ENCODE assay signal across 9 cellular contexts in the genomic region with DNA sequence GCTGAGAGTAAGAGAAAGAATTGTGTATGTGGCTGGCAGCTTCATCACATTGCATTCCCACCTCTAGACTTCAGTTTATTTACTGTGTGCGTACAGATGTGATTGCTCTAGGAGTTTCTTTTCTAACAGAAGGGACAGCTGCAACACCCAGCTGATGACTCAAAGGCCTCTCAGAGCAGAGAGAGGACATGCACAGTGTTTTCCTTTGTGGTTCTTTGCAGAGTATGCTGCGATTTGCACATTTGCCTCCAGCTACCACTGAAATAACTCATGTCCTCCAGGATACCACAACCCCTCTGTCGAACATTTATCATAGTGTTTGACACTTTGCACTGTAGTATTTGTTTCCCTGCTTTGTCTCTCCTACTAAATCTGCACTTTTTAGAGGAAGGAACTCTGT.
DNase-seq lines count a peak whose midpoint lies in the region; ATAC-seq and TF ChIP-seq lines count a peak whose summit lies in the region.
"Had no signal": no experiment of that assay in that cellular context is flagged by ENCODE, and none has a peak within 500 bp of the region (broad histone marks: within the 10 kb centered on the region; RNA-seq: fewer than 3 reads in every experiment).

No MANE protein-coding gene starts in this region.

- TF ChIP-seq CTCF in GM23338 (conservative IDR thresholded peaks at IDR 0.05; ENCODE audit: low read depth in 2 of 2) = no peak
- no peak for TF ChIP-seq CTCF in PC-3 (conservative IDR thresholded peaks at IDR 0.05; ENCODE audit: low read depth, low read length)
- TF ChIP-seq CTCF in fibroblast of lung (conservative IDR thresholded peaks at IDR 0.05 in 1 of 2, IDR thresholded peaks at IDR 0.05 in 1 of 2; ENCODE audit: low read depth in 1 of 2, low read length in 2 of 2) = no peak

- H3K4me2 ChIP-seq in GM23338 = no peak overlapping the region
- H3K4me2 ChIP-seq in PC-3 (ENCODE audit: low read length) = peak overlapping the region; percentile 55
- no peak overlapping the region for H3K4me2 ChIP-seq in fibroblast of lung (ENCODE audit: extremely low read depth, insufficient read depth, low read length)

- peaks cover 11% of the 10 kb centered on the region; the same call in 2 of the 3 replicates for H3K4me1 Mint-ChIP-seq in GM23338

- H4K20me1 ChIP-seq in GM23338 (replicated peaks; ENCODE audit: insufficient read depth) = no peaks in the 10 kb centered on the region
- H4K20me1 ChIP-seq in PC-3 (ENCODE audit: low read length) = no peaks in the 10 kb centered on the region
- H4K20me1 ChIP-seq in fibroblast of lung (ENCODE audit: control insufficient read depth, extremely low read depth, insufficient read depth, low read length) = no peaks in the 10 kb centered on the region

- CTCF ChIA-PET in PC-3 (lab: Charles Lee) = no interaction called here

- H3K36me3 ChIP-seq in GM23338 (ENCODE audit: insufficient read depth) (no peaks in the 10 kb centered on the region), PC-3 (ENCODE audit: low read depth, low read length) (no peaks in the 10 kb centered on the region), fibroblast of lung (ENCODE audit: control insufficient read depth, insufficient read depth, low read length) (no peaks in the 10 kb centered on the region)

- intact Hi-C loops in PC-3 (cut with micrococcal nuclease) (no loop called here), sciatic nerve (cut with DNase I) (no loop called here)

- ATAC-seq in GM23338 = no peak
- peak; percentile 91 for ATAC-seq in PC-3
- peak; percentile 67 for ATAC-seq in sciatic nerve
- no peak for ATAC-seq in GM19467 (IDR thresholded peaks at IDR 0.05; ENCODE audit: unreplicated experiment)
- no peak for ATAC-seq in GM19351 (IDR thresholded peaks at IDR 0.05; ENCODE audit: unreplicated experiment)
- no peak for ATAC-seq in GM19397 (IDR thresholded peaks at IDR 0.05; ENCODE audit: unreplicated experiment)

- H3K27ac ChIP-seq in GM23338 (ENCODE audit: low read depth) (no peak overlapping the region), PC-3 (ENCODE audit: low read length) (peak overlapping the region; percentile 38), fibroblast of lung (ENCODE audit: insufficient read depth, low read length) (no peak overlapping the region)

- no peak for DNase-seq in GM23338 (ENCODE audit: low spot score)
- peak; percentile 79 for DNase-seq in PC-3
- peak; percentile 47 to 96 for DNase-seq in fibroblast of lung (ENCODE audit: low read depth in 2 of 2)
- no peak for DNase-seq in sciatic nerve (ENCODE audit: low spot score)
- DNase-seq: Caco-2, NCI-H1048 had no signal

- H3K9me3 Mint-ChIP-seq in GM23338 = no peaks in the 10 kb centered on the region

- no peaks in the 10 kb centered on the region for H3K36me3 Mint-ChIP-seq in GM23338 (ENCODE audit: low read depth)

- H3K27me3 ChIP-seq in GM23338 (ENCODE audit: insufficient read depth) (no peaks in the 10 kb centered on the region), PC-3 (ENCODE audit: low read length) (no peaks in the 10 kb centered on the region), fibroblast of lung (ENCODE audit: control insufficient read depth, insufficient read depth, low read length) (no peaks in the 10 kb centered on the region)

- H3K27ac Mint-ChIP-seq in GM23338 = no peak overlapping the region

- POLR2A ChIA-PET in PC-3 (lab: Charles Lee; ENCODE audit: unreplicated experiment) = no interaction called here

- H3K79me2 ChIP-seq in GM23338 (replicated peaks; ENCODE audit: insufficient read depth) = no peaks in the 10 kb centered on the region
- H3K79me2 ChIP-seq in PC-3 (ENCODE audit: low read length) = no peaks in the 10 kb centered on the region
- no peaks in the 10 kb centered on the region for H3K79me2 ChIP-seq in fibroblast of lung (ENCODE audit: control insufficient read depth, insufficient read depth, low read length)

- H3K9me2 ChIP-seq in GM23338 (ENCODE audit: insufficient read depth) (0 out of 2 replicates have a peak, but pooled peaks cover 3% of the 10 kb centered on the region), PC-3 (replicated peaks; ENCODE audit: low read length) (no peaks in the 10 kb centered on the region)

- no peaks in the 10 kb centered on the region for H3K27me3 Mint-ChIP-seq in GM23338 (ENCODE audit: insufficient read depth, low read depth, poor library complexity)

- no peak overlapping the region for H3K9ac ChIP-seq in PC-3 (ENCODE audit: low read length)
- H3K9ac ChIP-seq in fibroblast of lung (ENCODE audit: insufficient read depth, low read length) = no peak overlapping the region

- no TSS peak for BruUV-seq in PC-3 (replicated peaks; lab: Mats Ljungman, UMichigan)

- H2AFZ ChIP-seq in GM23338 (peak overlapping the region; percentile 79; the same call in 1 of the 2 replicates), PC-3 (ENCODE audit: low read length) (no peak overlapping the region), fibroblast of lung (ENCODE audit: low read length) (no peak overlapping the region)

- H3F3A ChIP-seq in GM23338 (replicated peaks; ENCODE audit: low read depth) (no peaks in the 10 kb centered on the region), PC-3 (ENCODE audit: low read length, unreplicated experiment) (peaks cover 4% of the 10 kb centered on the region)

- H3K4me3 Mint-ChIP-seq in GM23338 = no peak overlapping the region

- H3K4me1 ChIP-seq in GM23338 (ENCODE audit: insufficient read depth) (no peaks in the 10 kb centered on the region), PC-3 (ENCODE audit: insufficient read depth, low read length) (peaks cover 22% of the 10 kb centered on the region), fibroblast of lung (ENCODE audit: control insufficient read depth, extremely low read depth, insufficient read depth, low read length) (no peaks in the 10 kb centered on the region)
- H3K4me1 ChIP-seq: Caco-2 had no signal

- H3K4me3 ChIP-seq in GM23338 = no peak overlapping the region
- no peak overlapping the region for H3K4me3 ChIP-seq in PC-3 (ENCODE audit: low read length)
- no peak overlapping the region for H3K4me3 ChIP-seq in fibroblast of lung (replicated peaks in 1 of 4; ENCODE audit: control extremely low read depth in 1 of 4, insufficient read depth in 1 of 4, low read depth in 3 of 4, low read length in 4 of 4)

- H3K9me3 ChIP-seq in PC-3 (ENCODE audit: low read length) (no peaks in the 10 kb centered on the region), fibroblast of lung (ENCODE audit: control insufficient read depth, insufficient read depth, low read depth, low read length) (no peaks in the 10 kb centered on the region)
- H3K9me3 ChIP-seq: Caco-2 had no signal

TF ChIP-seq in GM23338, 12 proteins besides CTCF, POLR2A, EP300 and RAD21 (continues in another document):
- no peak for TF ChIP-seq POLR2AphosphoS5 (IDR thresholded peaks at IDR 0.05; ENCODE audit: low read depth)
- no peak for TF ChIP-seq CREB1 (CRISPR knock-in tag; IDR thresholded peaks at IDR 0.05; ENCODE audit: low read depth)
- TF ChIP-seq, protein P1, sequence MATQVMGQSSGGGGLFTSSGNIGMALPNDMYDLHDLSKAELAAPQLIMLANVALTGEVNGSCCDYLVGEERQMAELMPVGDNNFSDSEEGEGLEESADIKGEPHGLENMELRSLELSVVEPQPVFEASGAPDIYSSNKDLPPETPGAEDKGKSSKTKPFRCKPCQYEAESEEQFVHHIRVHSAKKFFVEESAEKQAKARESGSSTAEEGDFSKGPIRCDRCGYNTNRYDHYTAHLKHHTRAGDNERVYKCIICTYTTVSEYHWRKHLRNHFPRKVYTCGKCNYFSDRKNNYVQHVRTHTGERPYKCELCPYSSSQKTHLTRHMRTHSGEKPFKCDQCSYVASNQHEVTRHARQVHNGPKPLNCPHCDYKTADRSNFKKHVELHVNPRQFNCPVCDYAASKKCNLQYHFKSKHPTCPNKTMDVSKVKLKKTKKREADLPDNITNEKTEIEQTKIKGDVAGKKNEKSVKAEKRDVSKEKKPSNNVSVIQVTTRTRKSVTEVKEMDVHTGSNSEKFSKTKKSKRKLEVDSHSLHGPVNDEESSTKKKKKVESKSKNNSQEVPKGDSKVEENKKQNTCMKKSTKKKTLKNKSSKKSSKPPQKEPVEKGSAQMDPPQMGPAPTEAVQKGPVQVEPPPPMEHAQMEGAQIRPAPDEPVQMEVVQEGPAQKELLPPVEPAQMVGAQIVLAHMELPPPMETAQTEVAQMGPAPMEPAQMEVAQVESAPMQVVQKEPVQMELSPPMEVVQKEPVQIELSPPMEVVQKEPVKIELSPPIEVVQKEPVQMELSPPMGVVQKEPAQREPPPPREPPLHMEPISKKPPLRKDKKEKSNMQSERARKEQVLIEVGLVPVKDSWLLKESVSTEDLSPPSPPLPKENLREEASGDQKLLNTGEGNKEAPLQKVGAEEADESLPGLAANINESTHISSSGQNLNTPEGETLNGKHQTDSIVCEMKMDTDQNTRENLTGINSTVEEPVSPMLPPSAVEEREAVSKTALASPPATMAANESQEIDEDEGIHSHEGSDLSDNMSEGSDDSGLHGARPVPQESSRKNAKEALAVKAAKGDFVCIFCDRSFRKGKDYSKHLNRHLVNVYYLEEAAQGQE (IDR thresholded peaks at IDR 0.05; ENCODE audit: unreplicated experiment) = no peak

Comparison
In these comparisons a context has a peak if more than half of its experiments do, and no peak if none do; other contexts are left out.
1. ATAC-seq: peak in PC-3 (single experiment) and sciatic nerve (single experiment); none in GM23338 (single experiment), GM19467 (single experiment), GM19351 (single experiment) and GM19397 (single experiment).
2. DNase-seq: peak in PC-3 (single experiment) and fibroblast of lung (2 of 2); none in GM23338 (single experiment) and sciatic nerve (single experiment).